ENCODE assay signal across 8 cellular contexts in genomic region chr13:19927117-19927734, GRCh38. TPM values are rescaled to one million over a fixed set of nuclear protein-coding genes. Genes with fewer than 3 reads are reported as not detected.
DNase-seq lines count a peak whose midpoint lies in the region; ATAC-seq and TF ChIP-seq lines count a peak whose summit lies in the region.

No MANE protein-coding gene starts in this region.

- ATAC-seq in Right ventricle myocardium inferior (no peak), GM21360 (IDR thresholded peaks at IDR 0.05; ENCODE audit: unreplicated experiment) (no peak), HG02588 (IDR thresholded peaks at IDR 0.05; ENCODE audit: unreplicated experiment) (no peak)

- H3K36me3 ChIP-seq in cardiac muscle cell, result no peaks in the 10 kb centered on the region
- no peaks in the 10 kb centered on the region for H3K36me3 ChIP-seq in esophagus squamous epithelium
- H3K36me3 ChIP-seq in sigmoid colon, result no peaks in the 10 kb centered on the region

- H3K27ac ChIP-seq in cardiac muscle cell (no peak overlapping the region), esophagus squamous epithelium (no peak overlapping the region), sigmoid colon (no peak overlapping the region)

- TF ChIP-seq EP300 in sigmoid colon (IDR thresholded peaks at IDR 0.05), result no peak

- TF ChIP-seq POLR2A in esophagus squamous epithelium (IDR thresholded peaks at IDR 0.05) (no peak), sigmoid colon (IDR thresholded peaks at IDR 0.05) (no peak)

- H3K9me3 ChIP-seq in cardiac muscle cell (ENCODE audit: low read depth) (no peaks in the 10 kb centered on the region), esophagus squamous epithelium (no peaks in the 10 kb centered on the region), sigmoid colon (no peaks in the 10 kb centered on the region)

- DNase-seq in cardiac muscle cell (ENCODE audit: low read depth in 1 of 2, low spot score in 1 of 2) (peak in 1 of 2 donors; percentile 15), Right ventricle myocardium inferior (ENCODE audit: missing footprints) (no peak), NCI-H748 treated with DMSO at 0.1 percent for 48 hours (lab: John Stamatoyannopoulos, UW) (peak; percentile 86), esophagus squamous epithelium (lab: John Stamatoyannopoulos, UW) (no peak), sigmoid colon (no peak), activated gamma-delta T cell treated with Interleukin-2 at 50 U/mL for 16 hours (no peak)

- TF ChIP-seq CTCF in cardiac muscle cell (IDR thresholded peaks at IDR 0.05; ENCODE audit: low read depth, low read length) (peak; percentile 22), esophagus squamous epithelium (IDR thresholded peaks at IDR 0.05) (peak; percentile 34 to 74 (median 57)), sigmoid colon (IDR thresholded peaks at IDR 0.05) (peak; percentile 31 to 57 (median 46))

- H3K27me3 ChIP-seq in cardiac muscle cell (no peaks in the 10 kb centered on the region), esophagus squamous epithelium (no peaks in the 10 kb centered on the region), sigmoid colon (no peaks in the 10 kb centered on the region)

- WGBS in esophagus squamous epithelium, 2 donors, result 24 to 25% methylated on average over 4 of the region's 4 CpGs
- WGBS in sigmoid colon, 2 donors, result 21 to 48% methylated on average over 4 of the region's 4 CpGs

- intact Hi-C loops in Right ventricle myocardium inferior (cut with DNase I) (no loop called here), esophagus squamous epithelium (cut with DNase I) (no loop called here), sigmoid colon (cut with DNase I) (loop anchor here (5.0 kb wide), 2 partner anchors 35 to 235 kb away; partner anchors contain the start of gene GJA3)

- H3K4me1 ChIP-seq in cardiac muscle cell (ENCODE audit: low read depth), result no peaks in the 10 kb centered on the region
- no peaks in the 10 kb centered on the region for H3K4me1 ChIP-seq in esophagus squamous epithelium
- no peaks in the 10 kb centered on the region for H3K4me1 ChIP-seq in sigmoid colon

- H3K4me3 ChIP-seq in cardiac muscle cell, result no peak overlapping the region
- no peak overlapping the region for H3K4me3 ChIP-seq in esophagus squamous epithelium
- no peak overlapping the region for H3K4me3 ChIP-seq in sigmoid colon

RNA-seq across cellular contexts. Expression of gene ZMYM2, which starts 31.3 kb away (rescaled TPM):
- total RNA-seq in cardiac muscle cell (53.9 and 82.1 TPM in 2 replicates), Right ventricle myocardium inferior (50.3 TPM), esophagus squamous epithelium (10 to 100 TPM; 36.4 to 76.5 (median 46.9) TPM), sigmoid colon (10 to 100 TPM; 64.6 to 70.3 (median 66.0) TPM)
- polyA plus RNA-seq in cardiac muscle cell (42.5 and 59.4 TPM in 2 replicates), sigmoid colon (10 to 100 TPM; 10.4 to 18.8 (median 11.4) TPM)
